In genomic region chr1:235632538-235633219, GRCh38 we compare ENCODE assay signal across 9 cellular contexts. TPM values are rescaled to one million over a fixed set of nuclear protein-coding genes. Genes with fewer than 3 reads are reported as not detected.
DNase-seq lines count a peak whose midpoint lies in the region; ATAC-seq, FAIRE-seq and TF ChIP-seq lines count a peak whose summit lies in the region.
"Had no signal": no experiment of that assay in that cellular context is flagged by ENCODE, and none has a peak within 500 bp of the region (broad histone marks: within the 10 kb centered on the region; RNA-seq: fewer than 3 reads in every experiment).

No MANE protein-coding gene starts in this region.

- H3K27me3 ChIP-seq in ascending aorta = no peaks in the 10 kb centered on the region
- H3K27me3 ChIP-seq in psoas muscle (ENCODE audit: insufficient read depth in 3 of 3, low read length in 2 of 3) = peaks cover 0 to 7% (median 6%) of the 10 kb centered on the region in 3 donors
- no peaks in the 10 kb centered on the region for H3K27me3 ChIP-seq in tibial nerve

- H3K9me3 Mint-ChIP-seq in CD14-positive monocyte = peaks cover 0 to 3% (median 0%) of the 10 kb centered on the region in 7 donors

- ATAC-seq in GM19467 (IDR thresholded peaks at IDR 0.05; ENCODE audit: unreplicated experiment) (peak; percentile 69), psoas muscle (no peak)

- H3K4me1 Mint-ChIP-seq in CD14-positive monocyte = peaks cover 11% of the 10 kb centered on the region

- peak overlapping the region; percentile 73 to 91 for H3K4me3 Mint-ChIP-seq in CD14-positive monocyte

- H3K27ac Mint-ChIP-seq in CD14-positive monocyte = peak overlapping the region in 2 of 7 donors; percentile 20 to 58

- no peak for DNase-seq in CD14-positive monocyte (ENCODE audit: low spot score)
- DNase-seq in HTR-8/SVneo (ENCODE audit: insufficient read length, low spot score) = peak; percentile 60
- DNase-seq in ascending aorta (ENCODE audit: low spot score in 2 of 2) = no peak
- no peak for DNase-seq in psoas muscle
- no peak for DNase-seq in tibial nerve (ENCODE audit: low spot score in 2 of 2)
- no peak for DNase-seq in foreskin melanocyte
- DNase-seq in stimulated activated CD4-positive, alpha-beta T cell treated with anti-CD3 and anti-CD28 coated beads, Interleukin-2, amount 100 ng/mL, for 24 hours = no peak

- H3K4me3 ChIP-seq in ascending aorta (peak overlapping the region; percentile 31 to 40), psoas muscle (peak overlapping the region; percentile 25), tibial nerve (peak overlapping the region in 2 of 4 donors; percentile 9 to 22)

- no peaks in the 10 kb centered on the region for H3K36me3 ChIP-seq in ascending aorta
- no peaks in the 10 kb centered on the region for H3K36me3 ChIP-seq in psoas muscle (ENCODE audit: insufficient read depth in 1 of 2, low read depth in 1 of 2)
- H3K36me3 ChIP-seq in tibial nerve = no peaks in the 10 kb centered on the region

- no peak for TF ChIP-seq POLR2A in tibial nerve (IDR thresholded peaks at IDR 0.05)

- 7 to 12% (median 8%) methylated on average over 14 of the region's 14 CpGs for WGBS in psoas muscle, 3 donors
- WGBS in tibial nerve, 2 donors = 13 to 16% methylated on average over 14 of the region's 14 CpGs

- H3K4me1 ChIP-seq in ascending aorta (peaks cover 0 to 3% of the 10 kb centered on the region in 2 donors), psoas muscle (no peaks in the 10 kb centered on the region), tibial nerve (peaks cover 0 to 12% (median 0%) of the 10 kb centered on the region in 4 donors)

- H3K27me3 Mint-ChIP-seq in CD14-positive monocyte (ENCODE audit: low read depth in 3 of 3) = peaks cover 3 to 8% (median 4%) of the 10 kb centered on the region in 3 donors

- H3K27ac ChIP-seq in ascending aorta (no peak overlapping the region), psoas muscle (no peak overlapping the region), tibial nerve (no peak overlapping the region)

- no peaks in the 10 kb centered on the region for H3K36me3 Mint-ChIP-seq in CD14-positive monocyte

- intact Hi-C loops in CD14-positive monocyte (cut with micrococcal nuclease) = no loop called here
- intact Hi-C loops in ascending aorta (cut with DNase I) = no loop called here
- intact Hi-C loops in psoas muscle (cut with DNase I) = no loop called here

- no peak for TF ChIP-seq EP300 in tibial nerve (IDR thresholded peaks at IDR 0.05)

- TF ChIP-seq CTCF in CD14-positive monocyte (IDR thresholded peaks at IDR 0.05) (no peak), ascending aorta (IDR thresholded peaks at IDR 0.05) (no peak), psoas muscle (IDR thresholded peaks at IDR 0.05) (no peak), tibial nerve (IDR thresholded peaks at IDR 0.05) (no peak)

- peak; percentile 38 for FAIRE-seq in HTR-8/SVneo (lab: Jason Lieb, UNC)
- FAIRE-seq: islet of Langerhans had no signal

- H3K9me3 ChIP-seq in ascending aorta = no peaks in the 10 kb centered on the region
- no peaks in the 10 kb centered on the region for H3K9me3 ChIP-seq in psoas muscle
- H3K9me3 ChIP-seq in tibial nerve = no peaks in the 10 kb centered on the region

RNA-seq across cellular contexts. Expression of gene GNG4, which starts 16.9 kb away (rescaled TPM):
- not detected for polyA plus RNA-seq in CD14-positive monocyte
- not detected for total RNA-seq in ascending aorta
- total RNA-seq in psoas muscle = not detected
- polyA plus RNA-seq in psoas muscle = under 1 TPM; 0.04 to 0.41 (median 0.05) TPM
- 1 to 10 TPM in 1 of 4 donors, under 1 TPM in 2, not detected in 1; 0.42 to 6.3 (median 0.98) TPM for total RNA-seq in tibial nerve
